ENCODE assay signal across 9 cellular contexts in genomic region chr11:19905280-19905853, GRCh38.
DNase-seq lines count a peak whose midpoint lies in the region; ATAC-seq and TF ChIP-seq lines count a peak whose summit lies in the region.
"Had no signal": no experiment of that assay in that cellular context is flagged by ENCODE, and none has a peak within 500 bp of the region (broad histone marks: within the 10 kb centered on the region; RNA-seq: fewer than 3 reads in every experiment).

No MANE protein-coding gene starts in this region.

- no peak overlapping the region for H3K27ac Mint-ChIP-seq in Caco-2 (ENCODE audit: unreplicated experiment)

- BruUV-seq in Caco-2 (replicated peaks; lab: Mats Ljungman, UMichigan), result no TSS peak

- no peaks in the 10 kb centered on the region for H3K27me3 Mint-ChIP-seq in Caco-2 (ENCODE audit: insufficient read depth, unreplicated experiment)

- CTCF ChIA-PET in Caco-2 (lab: Charles Lee), result interaction anchor here (1.2 kb wide), 1 partner anchor 18 kb away, joined by 7 read pairs; no protein-coding TSS in a partner anchor

- no peaks in the 10 kb centered on the region for H3K27me3 ChIP-seq in Caco-2 (replicated peaks; ENCODE audit: control insufficient read depth, insufficient read depth, low read length)
- H3K27me3 ChIP-seq in heart right ventricle, result no peaks in the 10 kb centered on the region
- no peaks in the 10 kb centered on the region for H3K27me3 ChIP-seq in stomach
- H3K27me3 ChIP-seq: upper lobe of left lung had no signal

- ATAC-seq in SK-N-SH treated with all-trans-retinoic acid at 6 μM for 48 hours, result peak; percentile 69
- ATAC-seq in heart right ventricle, result peak in 6 of 8 donors; percentile 29 to 55 (median 43)
- ATAC-seq in GM21367 (IDR thresholded peaks at IDR 0.05; ENCODE audit: unreplicated experiment), result no peak
- ATAC-seq in GM19463 (IDR thresholded peaks at IDR 0.05; ENCODE audit: unreplicated experiment), result no peak

- POLR2A ChIA-PET in Caco-2 (lab: Charles Lee), result no interaction called here

- H3K4me1 ChIP-seq in Caco-2 (peaks cover 13% of the 10 kb centered on the region; the same call in 1 of the 2 replicates), heart right ventricle (peaks cover 0 to 14% (median 4%) of the 10 kb centered on the region in 9 donors), stomach (peaks cover 0 to 24% (median 9%) of the 10 kb centered on the region in 4 donors)
- H3K4me1 ChIP-seq: upper lobe of left lung had no signal

- no peak overlapping the region for H3K4me3 Mint-ChIP-seq in Caco-2 (ENCODE audit: unreplicated experiment)

- H3K36me3 ChIP-seq in Caco-2 (ENCODE audit: control insufficient read depth, insufficient read depth, low read length) (no peaks in the 10 kb centered on the region), heart right ventricle (peaks cover 0 to 4% (median 0%) of the 10 kb centered on the region in 9 donors), stomach (no peaks in the 10 kb centered on the region)
- H3K36me3 ChIP-seq: upper lobe of left lung had no signal

- TF ChIP-seq CTCF in Caco-2 (IDR thresholded peaks at IDR 0.05; ENCODE audit: insufficient read depth in 1 of 2, low read depth in 1 of 2, low read length in 1 of 2, severe bottlenecking in 1 of 2, unreplicated experiment in 1 of 2), result peak; percentile 55 to 63
- peak; percentile 64 for TF ChIP-seq CTCF in LNCAP (IDR thresholded peaks at IDR 0.05)
- peak; percentile 41 to 69 (median 63) for TF ChIP-seq CTCF in heart right ventricle (IDR thresholded peaks at IDR 0.05)
- TF ChIP-seq CTCF in stomach (IDR thresholded peaks at IDR 0.05), result peak in 4 of 7 experiments; percentile 29 to 58 (median 48)

- H3K4me1 Mint-ChIP-seq in Caco-2 (ENCODE audit: low read depth, unreplicated experiment), result peaks cover 22% of the 10 kb centered on the region

- no peaks in the 10 kb centered on the region for H3K9me3 ChIP-seq in Caco-2
- H3K9me3 ChIP-seq in heart right ventricle, result no peaks in the 10 kb centered on the region
- no peaks in the 10 kb centered on the region for H3K9me3 ChIP-seq in stomach
- H3K9me3 ChIP-seq: upper lobe of left lung had no signal

- intact Hi-C loops in Caco-2 (cut with micrococcal nuclease; ENCODE audit: unreplicated experiment), result loop anchor here (1.0 to 10.0 kb wide), 7 partner anchors 33 to 831 kb away; no protein-coding TSS in a partner anchor
- intact Hi-C loops in heart right ventricle (cut with DNase I), result loop anchor here in 7 of 10 donors (2.0 to 10.0 kb wide), 4 partner anchors 91 to 347 kb away; no protein-coding TSS in a partner anchor
- intact Hi-C loops in stomach (cut with DNase I; ENCODE audit: low total_unique reads), result loop anchor here (5.0 kb wide), 1 partner anchor 343 kb away; no protein-coding TSS in a partner anchor

- peak in 1 of 2 experiments; percentile 56 for DNase-seq in Caco-2
- no peak for DNase-seq in heart right ventricle
- DNase-seq in stomach, result no peak
- DNase-seq in stimulated activated CD4-positive, alpha-beta T cell treated with anti-CD3 and anti-CD28 coated beads, Interleukin-4, amount 100 ng/mL, for 24 hours, result no peak
- DNase-seq: upper lobe of left lung had no signal

- H3K4me3 ChIP-seq in Caco-2 (ENCODE audit: low read depth, low read length), result no peak overlapping the region
- no peak overlapping the region for H3K4me3 ChIP-seq in heart right ventricle
- H3K4me3 ChIP-seq in stomach, result no peak overlapping the region
- H3K4me3 ChIP-seq: upper lobe of left lung had no signal

- no peaks in the 10 kb centered on the region for H3K36me3 Mint-ChIP-seq in Caco-2 (ENCODE audit: insufficient read depth, unreplicated experiment)

- TF ChIP-seq POLR2A in stomach (IDR thresholded peaks at IDR 0.05), result no peak

- TF ChIP-seq EP300 in stomach (IDR thresholded peaks at IDR 0.05), result no peak

- no peaks in the 10 kb centered on the region for H3K9me3 Mint-ChIP-seq in Caco-2 (ENCODE audit: unreplicated experiment)

- peak overlapping the region in 3 of 10 donors; percentile 15 to 44 (median 18) for H3K27ac ChIP-seq in heart right ventricle
- H3K27ac ChIP-seq in stomach, result no peak overlapping the region
- H3K27ac ChIP-seq: upper lobe of left lung had no signal

- WGBS in heart right ventricle, 2 donors, result 8 to 15% methylated on average over 2 of the region's 2 CpGs
- WGBS in stomach, 5 donors, result 14 to 31% (median 26%) methylated on average over 2 of the region's 2 CpGs

TF ChIP-seq in SK-N-SH treated with all-trans-retinoic acid at 6 μM for 48 hours, 23 proteins besides CTCF, POLR2A, EP300 and RAD21:
- no peak for TF ChIP-seq PPARA (CRISPR knock-in tag; IDR thresholded peaks at IDR 0.05; ENCODE audit: borderline replicate concordance)
TF ChIP-seq in SK-N-SH treated with all-trans-retinoic acid at 6 μM for 48 hours: peak in this region for 0.

Comparison
In these comparisons a context has a peak if more than half of its experiments do, and no peak if none do; other contexts are left out.
1. ATAC-seq: peak in SK-N-SH treated with all-trans-retinoic acid at 6 μM for 48 hours (single experiment) and heart right ventricle (6 of 8); none in GM21367 (single experiment) and GM19463 (single experiment).
2. Peak in every context shown above with its lines, with median percentiles within 50 percentile points of each other: CTCF ChIP-seq.